ENCODE assay signal across 8 cellular contexts in the genomic region with DNA sequence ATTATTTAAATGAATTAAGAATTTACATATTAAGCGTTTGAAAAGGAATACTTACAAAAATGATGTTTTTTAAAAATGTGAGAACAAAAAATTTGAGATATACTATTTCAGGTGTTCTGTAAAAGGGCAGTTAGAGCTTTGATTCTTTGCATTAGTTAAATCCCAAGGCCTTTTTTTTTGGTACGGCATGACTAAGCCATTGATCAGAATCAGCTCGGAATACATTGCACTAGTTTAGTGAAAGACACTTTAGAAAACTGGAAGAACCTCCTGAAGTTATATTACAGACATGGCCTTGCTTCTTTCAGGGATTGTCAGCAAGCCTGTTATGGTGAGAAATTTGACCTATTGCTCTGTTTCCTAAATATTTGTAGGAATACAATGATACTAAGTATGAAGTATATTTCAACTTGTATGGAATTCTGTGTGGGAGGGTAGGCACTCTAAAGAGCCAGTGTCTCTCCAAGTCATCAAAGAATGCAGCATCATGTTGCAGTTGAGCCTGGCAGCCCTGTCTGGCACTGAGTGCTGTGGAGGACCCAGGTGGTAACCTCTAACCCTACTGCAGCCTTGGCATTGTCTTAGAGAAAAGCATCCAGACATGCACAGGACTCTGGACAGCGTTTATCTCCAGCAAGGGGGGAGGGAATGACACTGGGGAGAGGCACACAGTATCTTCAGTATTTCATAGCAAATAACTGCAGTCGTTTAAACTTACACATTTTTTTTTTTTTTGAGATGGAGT. TPM values are rescaled to one million over a fixed set of nuclear protein-coding genes. Genes with fewer than 3 reads are reported as not detected.
DNase-seq lines count a peak whose midpoint lies in the region; ATAC-seq and TF ChIP-seq lines count a peak whose summit lies in the region.

No MANE protein-coding gene starts in this region.

- H2AFZ ChIP-seq in fibroblast of lung (ENCODE audit: low read length): no peak overlapping the region

- H3K27ac ChIP-seq in SJSA1 (peak overlapping the region; percentile 92; the same call in 1 of the 2 replicates), fibroblast of lung (ENCODE audit: insufficient read depth, low read length) (peak overlapping the region; percentile 96), rectal smooth muscle tissue (ENCODE audit: low read depth, low read length) (no peak overlapping the region)

- H3K27me3 ChIP-seq in SJSA1 (replicated peaks) (no peaks in the 10 kb centered on the region), fibroblast of lung (ENCODE audit: control insufficient read depth, insufficient read depth, low read length) (no peaks in the 10 kb centered on the region), rectal smooth muscle tissue (ENCODE audit: control insufficient read depth, insufficient read depth, low read length) (no peaks in the 10 kb centered on the region)

- H3K4me1 ChIP-seq in SJSA1 (replicated peaks): peaks cover 27% of the 10 kb centered on the region
- peaks cover 15% of the 10 kb centered on the region for H3K4me1 ChIP-seq in fibroblast of lung (ENCODE audit: control insufficient read depth, extremely low read depth, insufficient read depth, low read length)
- H3K4me1 ChIP-seq in rectal smooth muscle tissue (ENCODE audit: control insufficient read depth, insufficient read depth, low read length): peaks cover 15% of the 10 kb centered on the region

- no peak for TF ChIP-seq CTCF in GM12865 (IDR thresholded peaks at IDR 0.05; ENCODE audit: insufficient read depth, low read depth, low read length, missing control alignments)
- no peak for TF ChIP-seq CTCF in fibroblast of lung (conservative IDR thresholded peaks at IDR 0.05 in 1 of 2, IDR thresholded peaks at IDR 0.05 in 1 of 2; ENCODE audit: low read depth in 1 of 2, low read length in 2 of 2)

- peaks cover 64% of the 10 kb centered on the region for H3K79me2 ChIP-seq in fibroblast of lung (ENCODE audit: control insufficient read depth, insufficient read depth, low read length)

- H4K20me1 ChIP-seq in fibroblast of lung (ENCODE audit: control insufficient read depth, extremely low read depth, insufficient read depth, low read length): peaks cover 7% of the 10 kb centered on the region

- H3K36me3 ChIP-seq in SJSA1 (peaks cover 53% of the 10 kb centered on the region), fibroblast of lung (ENCODE audit: control insufficient read depth, insufficient read depth, low read length) (peaks cover 2% of the 10 kb centered on the region), rectal smooth muscle tissue (ENCODE audit: control insufficient read depth, insufficient read depth, low read length) (no peaks in the 10 kb centered on the region)

- H3K4me2 ChIP-seq in fibroblast of lung (ENCODE audit: extremely low read depth, insufficient read depth, low read length): peak overlapping the region; percentile 96

- ATAC-seq in GM18870 (IDR thresholded peaks at IDR 0.05; ENCODE audit: unreplicated experiment) (no peak), HG02798 (IDR thresholded peaks at IDR 0.05; ENCODE audit: poor library complexity, unreplicated experiment) (no peak), HG03159 (IDR thresholded peaks at IDR 0.05; ENCODE audit: unreplicated experiment) (no peak)

- DNase-seq in GM12865 (ENCODE audit: low read depth) (no peak), SJSA1 (ENCODE audit: low read depth in 1 of 2, low spot score in 2 of 2) (no peak), fibroblast of lung (ENCODE audit: low read depth in 2 of 2) (peak in 1 of 2 donors; percentile 27), NCI-H524 (lab: John Stamatoyannopoulos, UW) (no peak)

- H3K9ac ChIP-seq in fibroblast of lung (ENCODE audit: insufficient read depth, low read length): peak overlapping the region; percentile 96
- no peak overlapping the region for H3K9ac ChIP-seq in rectal smooth muscle tissue (ENCODE audit: low read length)

- H3K9me3 ChIP-seq in SJSA1 (replicated peaks) (no peaks in the 10 kb centered on the region), fibroblast of lung (ENCODE audit: control insufficient read depth, insufficient read depth, low read depth, low read length) (no peaks in the 10 kb centered on the region)

- H3K4me3 ChIP-seq in GM12865 (ENCODE audit: low read depth, low read length) (peak overlapping the region; percentile 89), SJSA1 (peak overlapping the region; percentile 98), fibroblast of lung (replicated peaks in 1 of 4; ENCODE audit: control extremely low read depth in 1 of 4, insufficient read depth in 1 of 4, low read depth in 3 of 4, low read length in 4 of 4) (peak overlapping the region; percentile 75 to 98 (median 84)), rectal smooth muscle tissue (ENCODE audit: low read length) (peak overlapping the region; percentile 34)

RNA-seq across cellular contexts. Expression of gene KLC1, which starts 1.5 kb away (rescaled TPM):
- 117 and 196 TPM in 2 replicates for total RNA-seq in SJSA1 (2014; rRNA removed; shearing (Covaris generic))
- 138 and 219 TPM in 2 replicates for total RNA-seq in fibroblast of lung
- polyA plus RNA-seq in fibroblast of lung: 180 and 185 TPM in 2 replicates
- 99.9 and 103 TPM in 2 replicates for polyA plus RNA-seq in fibroblast of lung (2012)
- polyA minus RNA-seq in fibroblast of lung (ENCODE audit: low replicate concordance): 26.2 and 48.7 TPM in 2 replicates

Comparison
In these comparisons a context has a peak if more than half of its experiments do, and no peak if none do; other contexts are left out.
1. H3K4me3 ChIP-seq: peak in every context shown above with its lines; median percentile 98 in SJSA1; 89 in GM12865; 84 in fibroblast of lung; 34 in rectal smooth muscle tissue.